10 cellular contexts compared by ENCODE assay signal in genomic region chr1:10555635-10556429, GRCh38.
DNase-seq lines count a peak whose midpoint lies in the region; ATAC-seq and TF ChIP-seq lines count a peak whose summit lies in the region.
"Had no signal": no experiment of that assay in that cellular context is flagged by ENCODE, and none has a peak within 500 bp of the region (broad histone marks: within the 10 kb centered on the region; RNA-seq: fewer than 3 reads in every experiment).

No MANE protein-coding gene starts in this region.

- POLR2A ChIA-PET in activated CD4-positive, alpha-beta memory T cell treated with anti-CD3 and anti-CD28 coated beads for 36 hours (lab: Charles Lee): no interaction called here

- peaks cover 2% of the 10 kb centered on the region for H3K36me3 Mint-ChIP-seq in central memory CD8-positive, alpha-beta T cell (ENCODE audit: insufficient read depth)
- H3K36me3 Mint-ChIP-seq in nephron progenitor cell (ENCODE audit: low read depth): peaks cover 5% of the 10 kb centered on the region
- no peaks in the 10 kb centered on the region for H3K36me3 Mint-ChIP-seq in activated CD4-positive, alpha-beta memory T cell treated with anti-CD3 and anti-CD28 coated beads for 36 hours

- H3K4me3 Mint-ChIP-seq in central memory CD8-positive, alpha-beta T cell: no peak overlapping the region
- H3K4me3 Mint-ChIP-seq in nephron progenitor cell: no peak overlapping the region
- no peak overlapping the region for H3K4me3 Mint-ChIP-seq in activated CD4-positive, alpha-beta memory T cell treated with anti-CD3 and anti-CD28 coated beads for 36 hours
- H3K4me3 Mint-ChIP-seq: CD4-positive, alpha-beta T cell had no signal

- intact Hi-C loops in activated CD4-positive, alpha-beta memory T cell treated with anti-CD3 and anti-CD28 coated beads for 36 hours (cut with micrococcal nuclease): no loop called here

- CTCF ChIA-PET in activated CD4-positive, alpha-beta memory T cell treated with anti-CD3 and anti-CD28 coated beads for 36 hours (lab: Charles Lee): no interaction called here

- H3K9me3 Mint-ChIP-seq in central memory CD8-positive, alpha-beta T cell: no peaks in the 10 kb centered on the region
- no peaks in the 10 kb centered on the region for H3K9me3 Mint-ChIP-seq in nephron progenitor cell
- H3K9me3 Mint-ChIP-seq in activated CD4-positive, alpha-beta memory T cell treated with anti-CD3 and anti-CD28 coated beads for 36 hours: no peaks in the 10 kb centered on the region
- H3K9me3 Mint-ChIP-seq: CD4-positive, alpha-beta T cell had no signal

- peaks cover 25% of the 10 kb centered on the region for H3K4me1 Mint-ChIP-seq in central memory CD8-positive, alpha-beta T cell
- peaks cover 51% of the 10 kb centered on the region for H3K4me1 Mint-ChIP-seq in nephron progenitor cell
- H3K4me1 Mint-ChIP-seq in activated CD4-positive, alpha-beta memory T cell treated with anti-CD3 and anti-CD28 coated beads for 36 hours (ENCODE audit: low read depth): peaks cover 4% of the 10 kb centered on the region

- no peaks in the 10 kb centered on the region for H3K27me3 Mint-ChIP-seq in central memory CD8-positive, alpha-beta T cell
- no peaks in the 10 kb centered on the region for H3K27me3 Mint-ChIP-seq in nephron progenitor cell (ENCODE audit: low read depth, poor library complexity)
- H3K27me3 Mint-ChIP-seq in activated CD4-positive, alpha-beta memory T cell treated with anti-CD3 and anti-CD28 coated beads for 36 hours: no peaks in the 10 kb centered on the region
- H3K27me3 Mint-ChIP-seq: CD4-positive, alpha-beta T cell had no signal

- no peak for ATAC-seq in central memory CD8-positive, alpha-beta T cell (replicated peaks; ENCODE audit: extremely low read depth, poor library complexity, severe bottlenecking)
- no peak for ATAC-seq in GM19023 (IDR thresholded peaks at IDR 0.05; ENCODE audit: unreplicated experiment)

- DNase-seq in ELF-1 (ENCODE audit: low read depth, low spot score) (peak; percentile 77), NCI-H1436 (lab: John Stamatoyannopoulos, UW) (peak; percentile 49), nephron progenitor cell (no peak), NCI-H2196 treated with DMSO at 0.1 percent for 48 hours (lab: John Stamatoyannopoulos, UW; ENCODE audit: unreplicated experiment) (no peak)
- no peak for DNase-seq in central memory CD8-positive, alpha-beta T cell (ENCODE audit: low spot score in 2 of 2)
- no peak for DNase-seq in activated CD4-positive, CD25-positive, alpha-beta regulatory T cell (lab: John Stamatoyannopoulos, UW)
- no peak for DNase-seq in activated CD4-positive, alpha-beta memory T cell treated with anti-CD3 and anti-CD28 coated beads for 36 hours
- DNase-seq: CD4-positive, alpha-beta T cell; NCI-H1105 had no signal

- H3K27ac Mint-ChIP-seq in central memory CD8-positive, alpha-beta T cell (ENCODE audit: low read depth): peak overlapping the region; percentile 32
- H3K27ac Mint-ChIP-seq in nephron progenitor cell: peak overlapping the region; percentile 93
- no peak overlapping the region for H3K27ac Mint-ChIP-seq in activated CD4-positive, alpha-beta memory T cell treated with anti-CD3 and anti-CD28 coated beads for 36 hours
- H3K27ac Mint-ChIP-seq: CD4-positive, alpha-beta T cell had no signal

- no peak for TF ChIP-seq CTCF in nephron progenitor cell (IDR thresholded peaks at IDR 0.05)

Comparison
In these comparisons a context has a peak if more than half of its experiments do, and no peak if none do; other contexts are left out.
1. DNase-seq: peak in ELF-1 (single experiment) and NCI-H1436 (single experiment); none in central memory CD8-positive, alpha-beta T cell (0 of 2), nephron progenitor cell (single experiment), activated CD4-positive, CD25-positive, alpha-beta regulatory T cell (0 of 4), NCI-H2196 treated with DMSO at 0.1 percent for 48 hours (single experiment) and activated CD4-positive, alpha-beta memory T cell treated with anti-CD3 and anti-CD28 coated beads for 36 hours (single experiment).